8 cellular contexts compared by ENCODE assay signal in the genomic region with DNA sequence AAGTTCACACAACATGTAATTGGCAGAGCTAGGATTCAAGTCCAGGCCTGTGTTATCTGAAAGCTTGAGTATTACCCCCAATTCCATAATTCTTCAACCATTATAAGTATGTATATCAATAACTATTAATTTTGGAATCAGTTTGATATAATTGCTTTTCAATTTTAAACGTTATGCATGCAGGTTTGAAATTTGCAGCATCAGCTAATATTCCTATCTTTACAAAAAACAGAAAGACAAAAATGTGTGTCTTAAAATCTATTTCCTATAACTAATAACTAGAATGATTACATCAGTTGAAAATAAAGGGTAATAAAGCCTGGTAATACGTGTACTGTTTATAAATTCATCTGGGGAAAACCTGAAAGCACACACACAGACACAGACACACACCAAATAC.
"Had no signal": no experiment of that assay in that cellular context is flagged by ENCODE, and none has a peak within 500 bp of the region (broad histone marks: within the 10 kb centered on the region; RNA-seq: fewer than 3 reads in every experiment).

No MANE protein-coding gene starts in this region.

- H3K4me3 ChIP-seq: GM23338, HAP-1 had no signal

- H3K4me2 ChIP-seq: GM23338 had no signal

- H3K36me3 ChIP-seq: HAP-1 had no signal

- H3K27ac ChIP-seq: HL-60 had no signal

- ATAC-seq: GM23338, HCT116 had no signal

- DNase-seq: H7, HFFc6, KG1 had no signal

- H3K27me3 Mint-ChIP-seq: IgD-negative memory B cell had no signal

- H3K27ac Mint-ChIP-seq: GM23338, HFFc6, IgD-negative memory B cell had no signal

- H3K4me1 Mint-ChIP-seq: GM23338, IgD-negative memory B cell had no signal

- H3K9me3 ChIP-seq: HAP-1 had no signal

- H3K4me3 Mint-ChIP-seq: GM23338, HFFc6, IgD-negative memory B cell had no signal

- H3K36me3 Mint-ChIP-seq: IgD-negative memory B cell had no signal

- H3K4me1 ChIP-seq: HAP-1 had no signal

- H2AFZ ChIP-seq: GM23338 had no signal
